Comparison of ENCODE assay signal across 1 cellular context in genomic region chr7:107564553-107565298, GRCh38.
A peak's percentile ranks its signal among the peaks of the same experiment; 100 is the strongest.
TF ChIP-seq lines count a peak whose summit lies in the region.

No MANE protein-coding gene starts in this region.

TF ChIP-seq in K562, 482 proteins besides CTCF, POLR2A, EP300 and RAD21 (continued from another document):
- no peak for TF ChIP-seq SIN3B (IDR thresholded peaks at IDR 0.05; ENCODE audit: low read depth)
- 0 out of 2 replicates have a peak, but pooled peaks have one; percentile 32 for TF ChIP-seq ZSCAN29 (IDR thresholded peaks at IDR 0.05)
- no peak for TF ChIP-seq HEY1 (CRISPR knock-in tag; IDR thresholded peaks at IDR 0.05; ENCODE audit: borderline replicate concordance)
- 0 out of 2 replicates have a peak, but pooled peaks have one; percentile 15 for TF ChIP-seq CHAMP1 (IDR thresholded peaks at IDR 0.05)
- TF ChIP-seq SMARCC2 (IDR thresholded peaks at IDR 0.05; ENCODE audit: low read depth): no peak
- TF ChIP-seq POLR2AphosphoS5 (IDR thresholded peaks at IDR 0.05; ENCODE audit: control insufficient read depth, insufficient read depth, low read depth, low read length): no peak
- 0 out of 2 replicates have a peak, but pooled peaks have one; percentile 6 for TF ChIP-seq LEF1 (IDR thresholded peaks at IDR 0.05)
- no peak for TF ChIP-seq NBN (IDR thresholded peaks at IDR 0.05; ENCODE audit: low read depth)
- TF ChIP-seq CEBPB (tag; IDR thresholded peaks at IDR 0.05): no peak
- no peak for TF ChIP-seq C11orf30 (IDR thresholded peaks at IDR 0.05; ENCODE audit: low read depth)
- no peak for TF ChIP-seq CCNT2 (IDR thresholded peaks at IDR 0.05; ENCODE audit: borderline replicate concordance, extremely low read depth, insufficient read length, low read depth, low read length)
- peak; percentile 83 for TF ChIP-seq BHLHE40 (IDR thresholded peaks at IDR 0.05; ENCODE audit: low read length)
- TF ChIP-seq, protein P1, sequence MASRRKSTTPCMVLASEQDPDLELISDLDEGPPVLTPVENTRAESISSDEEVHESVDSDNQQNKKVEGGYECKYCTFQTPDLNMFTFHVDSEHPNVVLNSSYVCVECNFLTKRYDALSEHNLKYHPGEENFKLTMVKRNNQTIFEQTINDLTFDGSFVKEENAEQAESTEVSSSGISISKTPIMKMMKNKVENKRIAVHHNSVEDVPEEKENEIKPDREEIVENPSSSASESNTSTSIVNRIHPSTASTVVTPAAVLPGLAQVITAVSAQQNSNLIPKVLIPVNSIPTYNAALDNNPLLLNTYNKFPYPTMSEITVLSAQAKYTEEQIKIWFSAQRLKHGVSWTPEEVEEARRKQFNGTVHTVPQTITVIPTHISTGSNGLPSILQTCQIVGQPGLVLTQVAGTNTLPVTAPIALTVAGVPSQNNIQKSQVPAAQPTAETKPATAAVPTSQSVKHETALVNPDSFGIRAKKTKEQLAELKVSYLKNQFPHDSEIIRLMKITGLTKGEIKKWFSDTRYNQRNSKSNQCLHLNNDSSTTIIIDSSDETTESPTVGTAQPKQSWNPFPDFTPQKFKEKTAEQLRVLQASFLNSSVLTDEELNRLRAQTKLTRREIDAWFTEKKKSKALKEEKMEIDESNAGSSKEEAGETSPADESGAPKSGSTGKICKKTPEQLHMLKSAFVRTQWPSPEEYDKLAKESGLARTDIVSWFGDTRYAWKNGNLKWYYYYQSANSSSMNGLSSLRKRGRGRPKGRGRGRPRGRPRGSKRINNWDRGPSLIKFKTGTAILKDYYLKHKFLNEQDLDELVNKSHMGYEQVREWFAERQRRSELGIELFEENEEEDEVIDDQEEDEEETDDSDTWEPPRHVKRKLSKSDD (conservative IDR thresholded peaks at IDR 0.05; ENCODE audit: low read length): no peak
- no peak for TF ChIP-seq RFX5 (IDR thresholded peaks at IDR 0.05; ENCODE audit: low read depth, low read length)
- TF ChIP-seq, protein P2, sequence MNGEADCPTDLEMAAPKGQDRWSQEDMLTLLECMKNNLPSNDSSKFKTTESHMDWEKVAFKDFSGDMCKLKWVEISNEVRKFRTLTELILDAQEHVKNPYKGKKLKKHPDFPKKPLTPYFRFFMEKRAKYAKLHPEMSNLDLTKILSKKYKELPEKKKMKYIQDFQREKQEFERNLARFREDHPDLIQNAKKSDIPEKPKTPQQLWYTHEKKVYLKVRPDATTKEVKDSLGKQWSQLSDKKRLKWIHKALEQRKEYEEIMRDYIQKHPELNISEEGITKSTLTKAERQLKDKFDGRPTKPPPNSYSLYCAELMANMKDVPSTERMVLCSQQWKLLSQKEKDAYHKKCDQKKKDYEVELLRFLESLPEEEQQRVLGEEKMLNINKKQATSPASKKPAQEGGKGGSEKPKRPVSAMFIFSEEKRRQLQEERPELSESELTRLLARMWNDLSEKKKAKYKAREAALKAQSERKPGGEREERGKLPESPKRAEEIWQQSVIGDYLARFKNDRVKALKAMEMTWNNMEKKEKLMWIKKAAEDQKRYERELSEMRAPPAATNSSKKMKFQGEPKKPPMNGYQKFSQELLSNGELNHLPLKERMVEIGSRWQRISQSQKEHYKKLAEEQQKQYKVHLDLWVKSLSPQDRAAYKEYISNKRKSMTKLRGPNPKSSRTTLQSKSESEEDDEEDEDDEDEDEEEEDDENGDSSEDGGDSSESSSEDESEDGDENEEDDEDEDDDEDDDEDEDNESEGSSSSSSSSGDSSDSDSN (IDR thresholded peaks at IDR 0.05; ENCODE audit: borderline replicate concordance in 1 of 2, low read depth in 2 of 2, low read length in 2 of 2): no peak
- TF ChIP-seq CHCHD3 (CRISPR knock-in tag; IDR thresholded peaks at IDR 0.05): no peak
- TF ChIP-seq RBM17 (IDR thresholded peaks at IDR 0.05; ENCODE audit: borderline replicate concordance, low read depth, low read length): no peak
- TF ChIP-seq CHD4 (IDR thresholded peaks at IDR 0.05; ENCODE audit: insufficient read depth, insufficient replicate concordance, low read depth, low read length, poor library complexity, severe bottlenecking): no peak
- TF ChIP-seq ZNF133 (CRISPR knock-in tag; IDR thresholded peaks at IDR 0.05): no peak
- 0 out of 4 replicates have a peak, but pooled peaks of 1 of the 2 experiments have one; percentile 8 for TF ChIP-seq MNT (conservative IDR thresholded peaks at IDR 0.05)
- TF ChIP-seq, protein P3, sequence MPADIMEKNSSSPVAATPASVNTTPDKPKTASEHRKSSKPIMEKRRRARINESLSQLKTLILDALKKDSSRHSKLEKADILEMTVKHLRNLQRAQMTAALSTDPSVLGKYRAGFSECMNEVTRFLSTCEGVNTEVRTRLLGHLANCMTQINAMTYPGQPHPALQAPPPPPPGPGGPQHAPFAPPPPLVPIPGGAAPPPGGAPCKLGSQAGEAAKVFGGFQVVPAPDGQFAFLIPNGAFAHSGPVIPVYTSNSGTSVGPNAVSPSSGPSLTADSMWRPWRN (IDR thresholded peaks at IDR 0.05; ENCODE audit: low read depth): no peak
- no peak for TF ChIP-seq NR0B1 (IDR thresholded peaks at IDR 0.05; ENCODE audit: partially characterized antibody)
- TF ChIP-seq E2F8 (IDR thresholded peaks at IDR 0.05; ENCODE audit: low read depth, partially characterized antibody): no peak
- peak; percentile 88 for TF ChIP-seq RAD51 (IDR thresholded peaks at IDR 0.05; ENCODE audit: borderline replicate concordance, low read depth)
- TF ChIP-seq, protein P4, sequence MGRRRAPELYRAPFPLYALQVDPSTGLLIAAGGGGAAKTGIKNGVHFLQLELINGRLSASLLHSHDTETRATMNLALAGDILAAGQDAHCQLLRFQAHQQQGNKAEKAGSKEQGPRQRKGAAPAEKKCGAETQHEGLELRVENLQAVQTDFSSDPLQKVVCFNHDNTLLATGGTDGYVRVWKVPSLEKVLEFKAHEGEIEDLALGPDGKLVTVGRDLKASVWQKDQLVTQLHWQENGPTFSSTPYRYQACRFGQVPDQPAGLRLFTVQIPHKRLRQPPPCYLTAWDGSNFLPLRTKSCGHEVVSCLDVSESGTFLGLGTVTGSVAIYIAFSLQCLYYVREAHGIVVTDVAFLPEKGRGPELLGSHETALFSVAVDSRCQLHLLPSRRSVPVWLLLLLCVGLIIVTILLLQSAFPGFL (CRISPR knock-in tag; IDR thresholded peaks at IDR 0.05): no peak
- no peak for TF ChIP-seq MAFK (IDR thresholded peaks at IDR 0.05; ENCODE audit: low read length)
- TF ChIP-seq ELF2 (CRISPR knock-in tag; IDR thresholded peaks at IDR 0.05): peak; percentile 63
- TF ChIP-seq RFX1 (IDR thresholded peaks at IDR 0.05): no peak
- TF ChIP-seq EP400 (IDR thresholded peaks at IDR 0.05): no peak
- TF ChIP-seq ZNF253 (CRISPR knock-in tag; conservative IDR thresholded peaks at IDR 0.05): no peak
- TF ChIP-seq MEF2D (tag; conservative IDR thresholded peaks at IDR 0.05; ENCODE audit: low read depth): no peak
- TF ChIP-seq XRCC3 (IDR thresholded peaks at IDR 0.05): no peak
- no peak for TF ChIP-seq PURB (CRISPR knock-in tag; IDR thresholded peaks at IDR 0.05; ENCODE audit: low read depth)
- no peak for TF ChIP-seq ZC3H8 (IDR thresholded peaks at IDR 0.05)
- TF ChIP-seq DPF2 (IDR thresholded peaks at IDR 0.05): 0 out of 2 replicates have a peak, but pooled peaks have one; percentile 13
